Comparison of ENCODE assay signal across 9 cellular contexts in the genomic region with DNA sequence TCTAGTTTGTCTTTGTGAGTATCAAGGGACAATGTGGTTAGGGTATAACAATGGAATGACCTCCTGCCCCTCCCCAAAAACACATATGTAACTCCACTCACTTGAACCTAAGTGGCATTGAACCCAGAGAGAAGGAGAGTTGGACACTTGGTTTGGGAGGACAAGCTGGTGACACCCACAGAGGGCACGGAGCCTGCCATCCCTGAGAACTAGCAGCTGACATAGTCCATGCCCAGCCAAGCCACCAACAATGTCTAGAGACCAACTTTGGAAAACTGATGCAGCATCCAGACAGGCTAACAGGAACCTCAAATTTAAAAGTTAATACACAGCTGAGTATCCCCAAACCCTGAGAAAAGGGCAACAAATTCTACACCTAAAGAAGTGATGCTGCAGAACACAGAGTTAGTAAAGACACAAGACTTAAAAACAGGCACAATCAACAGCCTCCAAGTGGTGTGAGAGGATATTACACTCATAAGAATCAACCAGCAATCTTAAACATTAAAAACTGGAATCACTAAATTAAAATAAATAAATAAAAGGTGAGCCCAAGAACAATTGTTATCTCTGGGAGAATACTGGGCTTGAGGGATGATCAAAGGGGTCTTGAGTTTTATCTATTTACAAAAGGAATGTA. TPM values are rescaled to one million over a fixed set of nuclear protein-coding genes. Genes with fewer than 3 reads are reported as not detected.
DNase-seq lines count a peak whose midpoint lies in the region; ATAC-seq and TF ChIP-seq lines count a peak whose summit lies in the region.
"Had no signal": no experiment of that assay in that cellular context is flagged by ENCODE, and none has a peak within 500 bp of the region (broad histone marks: within the 10 kb centered on the region; RNA-seq: fewer than 3 reads in every experiment).

No MANE protein-coding gene starts in this region.

- H3K9me3 ChIP-seq in neural cell (ENCODE audit: low read length), result no peaks in the 10 kb centered on the region
- H3K9me3 ChIP-seq: mucosa of descending colon had no signal

- H3K27ac ChIP-seq in neural cell (ENCODE audit: low read length), result no peak overlapping the region

- H3K4me2 ChIP-seq in neural cell (ENCODE audit: low read length), result no peak overlapping the region

- H3K27me3 Mint-ChIP-seq in stimulated activated memory B cell treated with anti-CD40 and anti-IgM and Interleukin-4, amounts not matched to agents 10 μg/mL and 1 μg/mL and 100 μg/mL, for 72 hours, result no peaks in the 10 kb centered on the region

- peaks cover 54% of the 10 kb centered on the region for H3K36me3 Mint-ChIP-seq in stimulated activated memory B cell treated with anti-CD40 and anti-IgM and Interleukin-4, amounts not matched to agents 10 μg/mL and 1 μg/mL and 100 μg/mL, for 72 hours

- H3K36me3 ChIP-seq in neural cell (ENCODE audit: insufficient read depth, low read length), result peaks cover 6% of the 10 kb centered on the region

- H3F3A ChIP-seq in neural cell (ENCODE audit: insufficient read depth, low read length, poor library complexity, severe bottlenecking), result no peaks in the 10 kb centered on the region

- H3K4me3 ChIP-seq in astrocyte of the spinal cord (ENCODE audit: low read depth, low read length), result no peak overlapping the region
- H3K4me3 ChIP-seq in neural cell (ENCODE audit: low read length), result no peak overlapping the region
- H3K4me3 ChIP-seq: mucosa of descending colon had no signal

- H3K9me2 ChIP-seq in neural cell (ENCODE audit: insufficient read depth, low read length), result no peaks in the 10 kb centered on the region

- peaks cover 13% of the 10 kb centered on the region for H3K79me2 ChIP-seq in neural cell (replicated peaks; ENCODE audit: insufficient read depth, low read length)

- no peaks in the 10 kb centered on the region for H3K27me3 ChIP-seq in neural cell (ENCODE audit: insufficient read depth, low read depth, low read length)

- no peak for TF ChIP-seq RAD21 in neural cell (conservative IDR thresholded peaks at IDR 0.05)

- no peak overlapping the region for H3K27ac Mint-ChIP-seq in stimulated activated memory B cell treated with anti-CD40 and anti-IgM and Interleukin-4, amounts not matched to agents 10 μg/mL and 1 μg/mL and 100 μg/mL, for 72 hours

- no peak for ATAC-seq in HG02759 (IDR thresholded peaks at IDR 0.05; ENCODE audit: unreplicated experiment)
- ATAC-seq in stimulated activated memory B cell treated with anti-CD40 and anti-IgM and Interleukin-4, amounts not matched to agents 10 μg/mL and 1 μg/mL and 100 μg/mL, for 72 hours, result no peak
- ATAC-seq: mucosa of descending colon had no signal

- H4K20me1 ChIP-seq in neural cell (ENCODE audit: insufficient read depth), result no peaks in the 10 kb centered on the region

- H3K4me3 Mint-ChIP-seq in stimulated activated memory B cell treated with anti-CD40 and anti-IgM and Interleukin-4, amounts not matched to agents 10 μg/mL and 1 μg/mL and 100 μg/mL, for 72 hours, result no peak overlapping the region

- H3K9ac ChIP-seq in neural cell (ENCODE audit: low read length), result no peak overlapping the region

- peak; percentile 33 for TF ChIP-seq CTCF in astrocyte of the spinal cord (IDR thresholded peaks at IDR 0.05; ENCODE audit: low read depth, low read length)
- peak; percentile 23 for TF ChIP-seq CTCF in neural cell (IDR thresholded peaks at IDR 0.05; ENCODE audit: poor library complexity, severe bottlenecking)

- TF ChIP-seq EP300 in neural cell (conservative IDR thresholded peaks at IDR 0.05; ENCODE audit: poor library complexity, severe bottlenecking), result no peak

- no peak overlapping the region for H2AFZ ChIP-seq in neural cell (ENCODE audit: low read depth, low read length)

- H3K4me1 Mint-ChIP-seq in stimulated activated memory B cell treated with anti-CD40 and anti-IgM and Interleukin-4, amounts not matched to agents 10 μg/mL and 1 μg/mL and 100 μg/mL, for 72 hours, result peaks cover 65% of the 10 kb centered on the region

- DNase-seq in DMS53 (lab: John Stamatoyannopoulos, UW) (peak; percentile 18), DMS53 treated with DMSO at 0.1 percent for 48 hours (lab: John Stamatoyannopoulos, UW; ENCODE audit: unreplicated experiment) (no peak), Kasumi-1 (lab: John Stamatoyannopoulos, UW) (peak; percentile 57 to 58), astrocyte of the spinal cord (ENCODE audit: low read depth, low spot score) (peak; percentile 16), cerebellar cortex (ENCODE audit: low spot score) (no peak)
- DNase-seq: mucosa of descending colon had no signal

- H3K9me3 Mint-ChIP-seq in stimulated activated memory B cell treated with anti-CD40 and anti-IgM and Interleukin-4, amounts not matched to agents 10 μg/mL and 1 μg/mL and 100 μg/mL, for 72 hours, result no peaks in the 10 kb centered on the region

- in situ Hi-C loops in astrocyte of the spinal cord (cut with HindIII; ENCODE audit: low sequenced_read_pairs), result no loop called here

TF ChIP-seq in neural cell, 6 proteins besides CTCF, POLR2A, EP300 and RAD21:
- TF ChIP-seq MXI1 (conservative IDR thresholded peaks at IDR 0.05; ENCODE audit: poor library complexity, severe bottlenecking) (no peak), EZH2 (IDR thresholded peaks at IDR 0.05; ENCODE audit: borderline replicate concordance, insufficient read depth, low read length, poor library complexity, severe bottlenecking) (no peak), TAF1 (IDR thresholded peaks at IDR 0.05; ENCODE audit: low read depth) (no peak), POLR2AphosphoS5 (IDR thresholded peaks at IDR 0.05) (no peak), SMC3 (conservative IDR thresholded peaks at IDR 0.05; ENCODE audit: poor library complexity) (no peak)
- TF ChIP-seq, protein P1, sequence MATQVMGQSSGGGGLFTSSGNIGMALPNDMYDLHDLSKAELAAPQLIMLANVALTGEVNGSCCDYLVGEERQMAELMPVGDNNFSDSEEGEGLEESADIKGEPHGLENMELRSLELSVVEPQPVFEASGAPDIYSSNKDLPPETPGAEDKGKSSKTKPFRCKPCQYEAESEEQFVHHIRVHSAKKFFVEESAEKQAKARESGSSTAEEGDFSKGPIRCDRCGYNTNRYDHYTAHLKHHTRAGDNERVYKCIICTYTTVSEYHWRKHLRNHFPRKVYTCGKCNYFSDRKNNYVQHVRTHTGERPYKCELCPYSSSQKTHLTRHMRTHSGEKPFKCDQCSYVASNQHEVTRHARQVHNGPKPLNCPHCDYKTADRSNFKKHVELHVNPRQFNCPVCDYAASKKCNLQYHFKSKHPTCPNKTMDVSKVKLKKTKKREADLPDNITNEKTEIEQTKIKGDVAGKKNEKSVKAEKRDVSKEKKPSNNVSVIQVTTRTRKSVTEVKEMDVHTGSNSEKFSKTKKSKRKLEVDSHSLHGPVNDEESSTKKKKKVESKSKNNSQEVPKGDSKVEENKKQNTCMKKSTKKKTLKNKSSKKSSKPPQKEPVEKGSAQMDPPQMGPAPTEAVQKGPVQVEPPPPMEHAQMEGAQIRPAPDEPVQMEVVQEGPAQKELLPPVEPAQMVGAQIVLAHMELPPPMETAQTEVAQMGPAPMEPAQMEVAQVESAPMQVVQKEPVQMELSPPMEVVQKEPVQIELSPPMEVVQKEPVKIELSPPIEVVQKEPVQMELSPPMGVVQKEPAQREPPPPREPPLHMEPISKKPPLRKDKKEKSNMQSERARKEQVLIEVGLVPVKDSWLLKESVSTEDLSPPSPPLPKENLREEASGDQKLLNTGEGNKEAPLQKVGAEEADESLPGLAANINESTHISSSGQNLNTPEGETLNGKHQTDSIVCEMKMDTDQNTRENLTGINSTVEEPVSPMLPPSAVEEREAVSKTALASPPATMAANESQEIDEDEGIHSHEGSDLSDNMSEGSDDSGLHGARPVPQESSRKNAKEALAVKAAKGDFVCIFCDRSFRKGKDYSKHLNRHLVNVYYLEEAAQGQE (IDR thresholded peaks at IDR 0.05; ENCODE audit: borderline replicate concordance), result no peak

RNA-seq across cellular contexts. Expression of gene NUDCD3, which starts 27.2 kb away (rescaled TPM):
- 61.2 and 69.9 TPM in 2 replicates for polyA plus RNA-seq in neural cell
- 102 and 106 TPM in 2 replicates for polyA minus RNA-seq in neural cell

Comparison
In these comparisons a context has a peak if more than half of its experiments do, and no peak if none do; other contexts are left out.
1. DNase-seq: peak in DMS53 (single experiment), Kasumi-1 (2 of 2) and astrocyte of the spinal cord (single experiment); none in DMS53 treated with DMSO at 0.1 percent for 48 hours (single experiment) and cerebellar cortex (single experiment).